7 cellular contexts compared by ENCODE assay signal in the genomic region with DNA sequence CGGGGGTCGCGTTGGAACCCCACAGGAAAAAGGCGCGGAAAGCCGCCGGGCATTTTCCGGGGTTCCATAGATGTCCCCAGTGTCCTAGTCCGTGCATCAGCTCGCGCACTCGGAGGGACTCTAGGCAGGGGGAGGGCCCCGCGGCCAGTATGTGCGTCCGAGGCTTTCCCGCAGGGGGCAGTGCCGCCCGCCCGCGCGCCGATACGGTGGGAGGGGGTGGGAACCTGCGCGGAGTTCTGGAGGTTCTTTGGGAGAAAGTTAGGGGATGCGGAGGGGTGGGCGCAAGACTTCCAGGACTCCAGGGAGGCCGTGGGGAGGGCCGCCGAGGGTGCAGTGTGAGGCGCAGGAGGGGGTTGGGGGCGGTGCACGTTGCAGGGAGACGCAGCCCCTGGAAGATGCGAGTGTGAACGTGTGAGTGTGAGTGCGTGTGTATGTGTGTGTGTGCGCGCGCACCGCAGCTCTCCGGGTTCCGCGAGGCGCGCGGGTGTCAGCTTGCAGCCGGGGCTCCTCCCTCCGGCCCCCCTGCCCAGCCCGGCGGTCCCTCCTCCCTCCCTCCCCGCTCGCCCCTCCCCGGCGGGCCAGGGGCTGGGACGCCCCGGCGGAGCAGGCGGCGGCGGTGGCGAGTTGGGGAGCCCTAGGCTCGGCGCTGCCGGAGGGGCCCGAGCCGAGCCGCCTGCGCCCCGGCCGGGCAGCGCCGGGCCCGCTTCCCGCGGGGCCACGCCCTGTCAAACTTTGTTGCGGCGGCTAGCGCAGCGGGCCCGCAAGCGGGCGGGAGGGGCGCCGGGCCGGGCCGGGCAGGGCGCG. TPM values are rescaled to one million over a fixed set of nuclear protein-coding genes. Genes with fewer than 3 reads are reported as not detected.
DNase-seq lines count a peak whose midpoint lies in the region; ATAC-seq, FAIRE-seq and TF ChIP-seq lines count a peak whose summit lies in the region.

A gene with protein sequence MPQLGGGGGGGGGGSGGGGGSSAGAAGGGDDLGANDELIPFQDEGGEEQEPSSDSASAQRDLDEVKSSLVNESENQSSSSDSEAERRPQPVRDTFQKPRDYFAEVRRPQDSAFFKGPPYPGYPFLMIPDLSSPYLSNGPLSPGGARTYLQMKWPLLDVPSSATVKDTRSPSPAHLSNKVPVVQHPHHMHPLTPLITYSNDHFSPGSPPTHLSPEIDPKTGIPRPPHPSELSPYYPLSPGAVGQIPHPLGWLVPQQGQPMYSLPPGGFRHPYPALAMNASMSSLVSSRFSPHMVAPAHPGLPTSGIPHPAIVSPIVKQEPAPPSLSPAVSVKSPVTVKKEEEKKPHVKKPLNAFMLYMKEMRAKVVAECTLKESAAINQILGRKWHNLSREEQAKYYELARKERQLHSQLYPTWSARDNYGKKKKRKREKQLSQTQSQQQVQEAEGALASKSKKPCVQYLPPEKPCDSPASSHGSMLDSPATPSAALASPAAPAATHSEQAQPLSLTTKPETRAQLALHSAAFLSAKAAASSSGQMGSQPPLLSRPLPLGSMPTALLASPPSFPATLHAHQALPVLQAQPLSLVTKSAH (plus strand): TSS at position 559 of the 804 bp plus-strand sequence. CDS start 293 bp downstream, outside the sequence.

- peak within 1 kb of the TSS; percentile 75 for H2BK5ac ChIP-seq in IMR-90 (ENCODE audit: low read depth, low read length, poor library complexity, severe bottlenecking)

- peak; percentile 88 for DNase-seq in IMR-90
- peak; percentile 76 for DNase-seq in choroid plexus epithelial cell (ENCODE audit: low read depth)
- peak; percentile 94 for DNase-seq in kidney
- DNase-seq in spleen, result peak; percentile 82

- POLR2A ChIA-PET in IMR-90 (lab: Charles Lee; ENCODE audit: unreplicated experiment), result interaction anchor here (0.6 kb wide), 1 partner anchor 18 kb away, joined by 3 read pairs; no protein-coding TSS in a partner anchor

- peak within 1 kb of the TSS; percentile 59 for H3K4me3 Mint-ChIP-seq in T-helper 1 cell treated with Interleukin-12 subunit alpha and Interleukin-12 subunit beta and Interleukin-4 antibody, amounts not matched to agents 30 μg/mL and 1 μg/mL, for 36 hours

- H3K36me3 ChIP-seq in IMR-90 (ENCODE audit: control insufficient read depth, insufficient read depth, low read length) (peaks cover 7% of the 10 kb centered on the region; the same call in 1 of the 2 replicates), kidney (ENCODE audit: control insufficient read depth in 1 of 2, insufficient read depth in 2 of 2, low read length in 2 of 2) (no peaks in the 10 kb centered on the region), spleen (no peaks in the 10 kb centered on the region)

- TF ChIP-seq POLR2A in IMR-90 (IDR thresholded peaks at IDR 0.05; ENCODE audit: low read depth, low read length) (0 out of 2 replicates have a peak, but pooled peaks have one; percentile 12), spleen (IDR thresholded peaks at IDR 0.05) (no peak)

- peak within 1 kb of the TSS; percentile 66 for H3K14ac ChIP-seq in IMR-90 (replicated peaks; ENCODE audit: low read depth, low read length)

- no peak for FAIRE-seq in kidney (lab: Jason Lieb, UNC)

- H3K4ac ChIP-seq in IMR-90 (ENCODE audit: low read depth, low read length), result peak within 1 kb of the TSS; percentile 53

- H3K9me1 ChIP-seq in IMR-90 (ENCODE audit: insufficient read depth, low read length), result no peaks in the 10 kb centered on the region; the same call in 1 of the 2 replicates

- no peak within 1 kb of the TSS for H3K56ac ChIP-seq in IMR-90 (ENCODE audit: extremely low read depth, insufficient read depth, low read length)

- ATAC-seq in IMR-90 (ENCODE audit: low read depth) (peak; percentile 89), GM18870 (IDR thresholded peaks at IDR 0.05; ENCODE audit: unreplicated experiment) (no peak)

- H3K4me1 Mint-ChIP-seq in T-helper 1 cell treated with Interleukin-12 subunit alpha and Interleukin-12 subunit beta and Interleukin-4 antibody, amounts not matched to agents 30 μg/mL and 1 μg/mL, for 36 hours (ENCODE audit: low read depth), result peaks cover 7% of the 10 kb centered on the region

- H3K79me1 ChIP-seq in IMR-90 (ENCODE audit: low read depth in 1 of 2, low read length in 2 of 2), result peaks cover 22 to 48% of the 10 kb centered on the region in 2 experiments

- H2BK120ac ChIP-seq in IMR-90 (ENCODE audit: low read depth, low read length), result peak within 1 kb of the TSS; percentile 55; the same call in 1 of the 2 replicates

- H3K27ac ChIP-seq in IMR-90 (ENCODE audit: insufficient read depth, low read length), result peak within 1 kb of the TSS; percentile 95
- peak within 1 kb of the TSS; percentile 72 to 77 for H3K27ac ChIP-seq in kidney (ENCODE audit: low read depth in 2 of 2, low read length in 2 of 2)
- peak within 1 kb of the TSS in 6 of 8 donors; percentile 33 to 71 (median 57) for H3K27ac ChIP-seq in spleen

- peak within 1 kb of the TSS; percentile 99 for H2AFZ ChIP-seq in IMR-90 (replicated peaks; ENCODE audit: low read length, poor library complexity)

- H3K18ac ChIP-seq in IMR-90 (ENCODE audit: low read depth, low read length), result peak within 1 kb of the TSS; percentile 95

- peak within 1 kb of the TSS in 1 of 2 experiments; percentile 83; a peak in 2 of 4 replicates for H4K8ac ChIP-seq in IMR-90 (ENCODE audit: low read depth in 2 of 2, low read length in 2 of 2)

- CTCF ChIA-PET in IMR-90 (lab: Yijun Ruan, JAX), result interaction anchor here (0.6 to 2.3 kb wide), 14 partner anchors 11 to 415 kb away, joined by 3 to 14 read pairs (median 4); no protein-coding TSS in a partner anchor

- peaks cover 10% of the 10 kb centered on the region for H3K4me1 ChIP-seq in IMR-90 (ENCODE audit: control insufficient read depth, insufficient read depth, low read length)
- H3K4me1 ChIP-seq in kidney (ENCODE audit: control insufficient read depth in 1 of 2, insufficient read depth in 1 of 2, low read depth in 1 of 2, low read length in 2 of 2), result peaks cover 7% of the 10 kb centered on the region in 2 donors
- peaks cover 8 to 60% (median 40%) of the 10 kb centered on the region in 6 donors for H3K4me1 ChIP-seq in spleen

- H2AK9ac ChIP-seq in IMR-90 (replicated peaks; ENCODE audit: low read depth, low read length, poor library complexity), result peak within 1 kb of the TSS; percentile 82

- H3K36me3 Mint-ChIP-seq in T-helper 1 cell treated with Interleukin-12 subunit alpha and Interleukin-12 subunit beta and Interleukin-4 antibody, amounts not matched to agents 30 μg/mL and 1 μg/mL, for 36 hours (ENCODE audit: low read depth), result no peaks in the 10 kb centered on the region

- H2BK20ac ChIP-seq in IMR-90 (ENCODE audit: low read depth, low read length), result no peak within 1 kb of the TSS

- H2AK5ac ChIP-seq in IMR-90 (ENCODE audit: low read depth, low read length), result peak within 1 kb of the TSS; percentile 30; the same call in 1 of the 2 replicates

- BruUV-seq in IMR-90 (replicated peaks; lab: Mats Ljungman, UMichigan), result no TSS peak

- in situ Hi-C loops in IMR-90 (cut with MboI; ENCODE audit: low sequenced_read_pairs), result loop anchor here (5.0 kb wide), 1 partner anchor 154 kb away; no protein-coding TSS in a partner anchor

- peaks cover 30% of the 10 kb centered on the region for H4K20me1 ChIP-seq in IMR-90 (ENCODE audit: insufficient read depth, low read length)

- dilution Hi-C loops in IMR-90 (cut with HindIII; ENCODE audit: low sequenced_read_pairs, unreplicated experiment), result no loop called here

- peaks cover 71% of the 10 kb centered on the region for H3K27me3 Mint-ChIP-seq in T-helper 1 cell treated with Interleukin-12 subunit alpha and Interleukin-12 subunit beta and Interleukin-4 antibody, amounts not matched to agents 30 μg/mL and 1 μg/mL, for 36 hours (ENCODE audit: low read depth)

- H4K5ac ChIP-seq in IMR-90 (ENCODE audit: low read depth, low read length), result peak within 1 kb of the TSS; percentile 41; the same call in 1 of the 2 replicates

- peak within 1 kb of the TSS; percentile 53; the same call in 1 of the 2 replicates for H3K4me3 ChIP-seq in GM08714 (ENCODE audit: low read length)
- H3K4me3 ChIP-seq in IMR-90 (ENCODE audit: insufficient read depth, low read depth, low read length), result peak within 1 kb of the TSS; percentile 100
- H3K4me3 ChIP-seq in choroid plexus epithelial cell (ENCODE audit: low read depth, low read length), result peak within 1 kb of the TSS; percentile 65
- peak within 1 kb of the TSS; percentile 63 to 73 for H3K4me3 ChIP-seq in kidney (ENCODE audit: low read length in 2 of 2)
- peak within 1 kb of the TSS; percentile 44 to 85 (median 57) for H3K4me3 ChIP-seq in spleen

- no peaks in the 10 kb centered on the region for H3K9me3 Mint-ChIP-seq in T-helper 1 cell treated with Interleukin-12 subunit alpha and Interleukin-12 subunit beta and Interleukin-4 antibody, amounts not matched to agents 30 μg/mL and 1 μg/mL, for 36 hours

- H4K91ac ChIP-seq in IMR-90 (ENCODE audit: insufficient read depth, low read depth, low read length), result peak within 1 kb of the TSS; percentile 67; the same call in 1 of the 2 replicates

- TF ChIP-seq RAD21 in IMR-90 (IDR thresholded peaks at IDR 0.05; ENCODE audit: low read length), result peak; percentile 92

- H3K27me3 ChIP-seq in IMR-90 (ENCODE audit: control insufficient read depth, insufficient read depth, low read length) (no peaks in the 10 kb centered on the region), spleen (replicated peaks in 1 of 7) (peaks cover 2 to 81% (median 36%) of the 10 kb centered on the region in 7 donors)

- intact Hi-C loops in IMR-90 (cut with micrococcal nuclease) (loop anchor here (1.0 to 2.0 kb wide), 4 partner anchors 30 to 165 kb away; no protein-coding TSS in a partner anchor), kidney (cut with DNase I) (loop anchor here (10.0 kb wide), 1 partner anchor 142 kb away; no protein-coding TSS in a partner anchor), spleen (cut with DNase I; ENCODE audit: low total_unique reads) (loop anchor here (5.0 kb wide), 2 partner anchors 66 to 154 kb away; no protein-coding TSS in a partner anchor)

- H3K9me3 ChIP-seq in IMR-90 (ENCODE audit: control insufficient read depth, insufficient read depth, low read length) (no peaks in the 10 kb centered on the region), kidney (ENCODE audit: control insufficient read depth in 1 of 2, low read length in 2 of 2) (no peaks in the 10 kb centered on the region), spleen (no peaks in the 10 kb centered on the region)

- peak within 1 kb of the TSS; percentile 85 for H3K4me2 ChIP-seq in IMR-90 (ENCODE audit: low read depth, low read length)

- 1% methylated on average over 22 of the region's 91 CpGs; no CpG with 5 or more reads in 1 of the 2 experiments for WGBS in IMR-90 (ENCODE audit: extremely low coverage in 2 of 2, insufficient read length in 1 of 2), 2 experiments
- WGBS in spleen, 5 donors, result 0 to 1% (median 1%) methylated on average over 28 to 91 of the region's 91 CpGs

- H3K9ac ChIP-seq in IMR-90 (ENCODE audit: low read depth, low read length), result peak within 1 kb of the TSS; percentile 98
- H3K9ac ChIP-seq in kidney (ENCODE audit: low read length in 2 of 2), result peak within 1 kb of the TSS; percentile 65 to 73

- H2BK15ac ChIP-seq in IMR-90 (ENCODE audit: low read depth, low read length), result peak within 1 kb of the TSS; percentile 9; the same call in 1 of the 3 replicates

- peak; percentile 91 for TF ChIP-seq CTCF in IMR-90 (conservative IDR thresholded peaks at IDR 0.05; ENCODE audit: low read depth, low read length)
- peak; percentile 83 for TF ChIP-seq CTCF in choroid plexus epithelial cell (conservative IDR thresholded peaks at IDR 0.05; ENCODE audit: low read depth, low read length)
- TF ChIP-seq CTCF in kidney (IDR thresholded peaks at IDR 0.05; ENCODE audit: borderline replicate concordance, extremely low read depth, insufficient read depth), result peak; percentile 60
- TF ChIP-seq CTCF in spleen (IDR thresholded peaks at IDR 0.05 in 8 of 11, conservative IDR thresholded peaks at IDR 0.05 in 3 of 11), result peak; percentile 11 to 81 (median 64)

- H3K23ac ChIP-seq in IMR-90 (ENCODE audit: low read depth, low read length), result peak within 1 kb of the TSS; percentile 47; the same call in 1 of the 2 replicates

- H3K27ac Mint-ChIP-seq in T-helper 1 cell treated with Interleukin-12 subunit alpha and Interleukin-12 subunit beta and Interleukin-4 antibody, amounts not matched to agents 30 μg/mL and 1 μg/mL, for 36 hours, result no peak within 1 kb of the TSS

RNA-seq across cellular contexts. Expression of the gene that starts here (rescaled TPM):
- total RNA-seq in IMR-90 (2012; rRNA removed), result 0.72 and 1.1 TPM in 2 replicates
- polyA plus RNA-seq in IMR-90 (2012; rRNA removed), result 9.5 and 11.1 TPM in 2 replicates
- 12.0 and 13.9 TPM in 2 replicates for polyA plus RNA-seq in IMR-90 (2012; cell fraction: cytosol; rRNA removed)
- polyA plus RNA-seq in IMR-90 (2012; cell fraction: nucleus; rRNA removed; ENCODE audit: low replicate concordance), result 26.5 and 34.3 TPM in 2 replicates
- total RNA-seq in kidney, result 12.5 TPM
- polyA plus RNA-seq in kidney (ENCODE audit: insufficient read depth, low read depth, low replicate concordance), result 10.2 TPM
- 10 to 100 TPM in 3 of 7 donors, 1 to 10 TPM in 4; 3.3 to 15.8 (median 9.8) TPM for total RNA-seq in spleen
- 1 to 10 TPM; 2.0 to 5.2 (median 2.4) TPM for polyA plus RNA-seq in spleen
